Comparison of ENCODE assay signal across 8 cellular contexts in the genomic region with DNA sequence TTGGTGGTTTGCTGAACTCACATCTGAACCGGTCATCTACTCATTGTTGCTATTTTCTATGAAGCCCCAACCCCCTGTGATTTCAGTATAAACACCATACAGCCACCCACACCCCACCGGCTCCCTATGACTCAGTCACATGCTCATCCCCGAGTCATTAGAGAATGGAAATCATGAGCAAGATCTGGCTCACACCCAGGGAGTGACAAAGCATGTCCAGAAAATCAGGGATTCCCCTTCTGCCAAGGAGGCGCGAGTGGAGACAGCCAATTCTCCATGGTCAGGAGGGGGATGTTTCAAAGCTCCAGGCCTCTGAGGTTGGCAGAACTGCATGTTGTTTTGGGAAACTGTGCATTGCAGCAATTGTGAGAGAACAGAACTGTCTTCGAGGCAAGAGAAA.
DNase-seq lines count a peak whose midpoint lies in the region; ATAC-seq and TF ChIP-seq lines count a peak whose summit lies in the region.

No MANE protein-coding gene starts in this region.

- WGBS in esophagus muscularis mucosa: 21% methylated on average over 6 of the region's 6 CpGs

- DNase-seq in AG20443 (ENCODE audit: low spot score) (peak; percentile 93), MG63 (peak; percentile 96), esophagus muscularis mucosa (ENCODE audit: extremely low spot score) (peak; percentile 92), osteoblast (ENCODE audit: insufficient read length, low spot score, missing footprints) (peak; percentile 89), WTC11 (ENCODE audit: low spot score) (no peak), Kasumi-1 (lab: John Stamatoyannopoulos, UW) (no peak), Calu3 (no peak)
- no peak for DNase-seq in stimulated activated naive B cell treated with anti-CD40 and anti-IgM and Interleukin-4, amounts not matched to agents 10 μg/mL and 1 μg/mL and 100 μg/mL, for 72 hours

- H4K20me1 ChIP-seq in osteoblast (ENCODE audit: insufficient read depth, low read length): no peaks in the 10 kb centered on the region

- H3K27ac Mint-ChIP-seq in stimulated activated naive B cell treated with anti-CD40 and anti-IgM and Interleukin-4, amounts not matched to agents 10 μg/mL and 1 μg/mL and 100 μg/mL, for 72 hours: no peak overlapping the region
- H3K27ac Mint-ChIP-seq in WTC11: no peak overlapping the region
- no peak overlapping the region for H3K27ac Mint-ChIP-seq in Calu3 (ENCODE audit: unreplicated experiment)

- no peak for ATAC-seq in stimulated activated naive B cell treated with anti-CD40 and anti-IgM and Interleukin-4, amounts not matched to agents 10 μg/mL and 1 μg/mL and 100 μg/mL, for 72 hours (replicated peaks)
- ATAC-seq in WTC11: no peak

- POLR2A ChIA-PET in WTC11 (lab: Charles Lee): no interaction called here

- H3K4me3 ChIP-seq in MG63: no peak overlapping the region
- no peak overlapping the region for H3K4me3 ChIP-seq in esophagus muscularis mucosa
- H3K4me3 ChIP-seq in osteoblast (ENCODE audit: insufficient read depth, low read length): no peak overlapping the region

- TF ChIP-seq EP300 in esophagus muscularis mucosa (IDR thresholded peaks at IDR 0.05): no peak

- peaks cover 9 to 12% of the 10 kb centered on the region in 2 donors for H3K9me3 Mint-ChIP-seq in stimulated activated naive B cell treated with anti-CD40 and anti-IgM and Interleukin-4, amounts not matched to agents 10 μg/mL and 1 μg/mL and 100 μg/mL, for 72 hours
- H3K9me3 Mint-ChIP-seq in WTC11 (peaks cover 18% of the 10 kb centered on the region), Calu3 (ENCODE audit: low read depth, unreplicated experiment) (peaks cover 25% of the 10 kb centered on the region)

- peak overlapping the region; percentile 38 to 52 (median 44) for H3K27ac ChIP-seq in esophagus muscularis mucosa (replicated peaks in 1 of 4)
- H3K27ac ChIP-seq in osteoblast (ENCODE audit: low read depth, low read length): peak overlapping the region; percentile 86

- H3K79me2 ChIP-seq in osteoblast (ENCODE audit: insufficient read depth, low read length): no peaks in the 10 kb centered on the region

- H3K36me3 ChIP-seq in MG63 (no peaks in the 10 kb centered on the region), esophagus muscularis mucosa (no peaks in the 10 kb centered on the region), osteoblast (ENCODE audit: insufficient read depth, low read length) (no peaks in the 10 kb centered on the region)

- no peak for TF ChIP-seq POLR2A in esophagus muscularis mucosa (IDR thresholded peaks at IDR 0.05; ENCODE audit: low read depth)

- intact Hi-C loops in esophagus muscularis mucosa (cut with DNase I) (no loop called here), Calu3 (cut with micrococcal nuclease; ENCODE audit: unreplicated experiment) (no loop called here)

- H3K27me3 Mint-ChIP-seq in stimulated activated naive B cell treated with anti-CD40 and anti-IgM and Interleukin-4, amounts not matched to agents 10 μg/mL and 1 μg/mL and 100 μg/mL, for 72 hours: no peaks in the 10 kb centered on the region
- H3K27me3 Mint-ChIP-seq in WTC11 (ENCODE audit: low read depth) (0 out of 2 replicates have a peak, but pooled peaks cover 3% of the 10 kb centered on the region), Calu3 (ENCODE audit: unreplicated experiment) (no peaks in the 10 kb centered on the region)

- H2AFZ ChIP-seq in osteoblast (ENCODE audit: low read length): no peak overlapping the region

- no peaks in the 10 kb centered on the region for H3K9me3 ChIP-seq in MG63
- H3K9me3 ChIP-seq in esophagus muscularis mucosa: no peaks in the 10 kb centered on the region
- no peaks in the 10 kb centered on the region for H3K9me3 ChIP-seq in osteoblast (ENCODE audit: low read depth, low read length)

- peak overlapping the region; percentile 48 for H3K4me2 ChIP-seq in osteoblast (ENCODE audit: insufficient read depth, low read length)

- H3K4me1 ChIP-seq in esophagus muscularis mucosa (peaks cover 0 to 25% (median 13%) of the 10 kb centered on the region in 4 donors), osteoblast (ENCODE audit: insufficient read depth, low read length) (peaks cover 14% of the 10 kb centered on the region)

- H3K4me1 Mint-ChIP-seq in stimulated activated naive B cell treated with anti-CD40 and anti-IgM and Interleukin-4, amounts not matched to agents 10 μg/mL and 1 μg/mL and 100 μg/mL, for 72 hours: no peaks in the 10 kb centered on the region
- H3K4me1 Mint-ChIP-seq in WTC11 (peaks cover 22% of the 10 kb centered on the region), Calu3 (ENCODE audit: low read depth, unreplicated experiment) (no peaks in the 10 kb centered on the region)

- H3K27me3 ChIP-seq in MG63: no peaks in the 10 kb centered on the region
- H3K27me3 ChIP-seq in esophagus muscularis mucosa: no peaks in the 10 kb centered on the region
- no peaks in the 10 kb centered on the region for H3K27me3 ChIP-seq in osteoblast (ENCODE audit: insufficient read depth, low read length)

- BruUV-seq in Calu3 (replicated peaks; lab: Mats Ljungman, UMichigan): no TSS peak

- TF ChIP-seq CTCF in esophagus muscularis mucosa (IDR thresholded peaks at IDR 0.05) (no peak), osteoblast (IDR thresholded peaks at IDR 0.05; ENCODE audit: extremely low read depth, low read depth, low read length) (no peak), WTC11 (IDR thresholded peaks at IDR 0.05) (no peak), Calu3 (IDR thresholded peaks at IDR 0.05; ENCODE audit: unreplicated experiment) (no peak)

- H3K4me3 Mint-ChIP-seq in stimulated activated naive B cell treated with anti-CD40 and anti-IgM and Interleukin-4, amounts not matched to agents 10 μg/mL and 1 μg/mL and 100 μg/mL, for 72 hours: no peak overlapping the region
- H3K4me3 Mint-ChIP-seq in WTC11 (no peak overlapping the region), Calu3 (ENCODE audit: low read depth, unreplicated experiment) (no peak overlapping the region)

- CTCF ChIA-PET in WTC11 (lab: Charles Lee) (no interaction called here), Calu3 (lab: Charles Lee) (no interaction called here)

- no peaks in the 10 kb centered on the region for H3K36me3 Mint-ChIP-seq in stimulated activated naive B cell treated with anti-CD40 and anti-IgM and Interleukin-4, amounts not matched to agents 10 μg/mL and 1 μg/mL and 100 μg/mL, for 72 hours
- H3K36me3 Mint-ChIP-seq in WTC11: peaks cover 10% of the 10 kb centered on the region
- H3K36me3 Mint-ChIP-seq in Calu3 (ENCODE audit: insufficient read depth, unreplicated experiment): no peaks in the 10 kb centered on the region

TF ChIP-seq in WTC11, 78 proteins besides CTCF, POLR2A, EP300 and RAD21:
- TF ChIP-seq ZNF121 (CRISPR knock-in tag; IDR thresholded peaks at IDR 0.05): no peak
- TF ChIP-seq, protein P1, sequence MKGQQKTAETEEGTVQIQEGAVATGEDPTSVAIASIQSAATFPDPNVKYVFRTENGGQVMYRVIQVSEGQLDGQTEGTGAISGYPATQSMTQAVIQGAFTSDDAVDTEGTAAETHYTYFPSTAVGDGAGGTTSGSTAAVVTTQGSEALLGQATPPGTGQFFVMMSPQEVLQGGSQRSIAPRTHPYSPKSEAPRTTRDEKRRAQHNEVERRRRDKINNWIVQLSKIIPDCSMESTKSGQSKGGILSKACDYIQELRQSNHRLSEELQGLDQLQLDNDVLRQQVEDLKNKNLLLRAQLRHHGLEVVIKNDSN (CRISPR knock-in tag; IDR thresholded peaks at IDR 0.05): no peak
TF ChIP-seq in WTC11: peak in this region for 0.

Comparison
In these comparisons a context has a peak if more than half of its experiments do, and no peak if none do; other contexts are left out.
1. DNase-seq: peak in AG20443 (single experiment), MG63 (single experiment), esophagus muscularis mucosa (single experiment) and osteoblast (single experiment); none in stimulated activated naive B cell treated with anti-CD40 and anti-IgM and Interleukin-4, amounts not matched to agents 10 μg/mL and 1 μg/mL and 100 μg/mL, for 72 hours (single experiment), WTC11 (single experiment), Kasumi-1 (0 of 2) and Calu3 (single experiment).